30 cellular contexts compared by ENCODE assay signal in genomic region chr7:26029911-26030310, GRCh38.
"Had no signal": no experiment of that assay in that cellular context is flagged by ENCODE, and none has a peak within 500 bp of the region (broad histone marks: within the 10 kb centered on the region; RNA-seq: fewer than 3 reads in every experiment).

No MANE protein-coding gene starts in this region.

- H3K36me3 Mint-ChIP-seq: naive thymus-derived CD8-positive, alpha-beta T cell; natural killer cell treated with Interleukin-12 subunit alpha and Interleukin-12 subunit beta and Interleukin-15 and Interleukin-18, amount 100 ng/mL, for 72 hours; stimulated activated effector memory CD8-positive, alpha-beta T cell treated with anti-CD3 and anti-CD28 coated beads, Interleukin-12 subunit alpha, Interleukin-12 subunit beta, amount 100 ng/mL, for 72 hours; stimulated activated naive B cell treated with anti-CD40 and anti-IgM and Interleukin-4, amounts not matched to agents 10 μg/mL and 1 μg/mL and 100 μg/mL, for 72 hours had no signal

- H3K27ac Mint-ChIP-seq: naive thymus-derived CD8-positive, alpha-beta T cell; natural killer cell treated with Interleukin-12 subunit alpha and Interleukin-12 subunit beta and Interleukin-15 and Interleukin-18, amount 100 ng/mL, for 72 hours; nephron progenitor cell; progenitor cell of endocrine pancreas; stimulated activated effector memory CD8-positive, alpha-beta T cell treated with anti-CD3 and anti-CD28 coated beads, Interleukin-12 subunit alpha, Interleukin-12 subunit beta, amount 100 ng/mL, for 72 hours; stimulated activated naive B cell treated with anti-CD40 and anti-IgM and Interleukin-4, amounts not matched to agents 10 μg/mL and 1 μg/mL and 100 μg/mL, for 72 hours; stimulated activated naive CD8-positive, alpha-beta T cell treated with anti-CD3 and anti-CD28 coated beads, Interleukin-15, Interleukin-2, amounts not matched to agents 100 ng/mL and 50 ng/mL, for 24 hours had no signal

- H3K4me1 ChIP-seq: parathyroid adenoma, psoas muscle, spleen, stomach, thyroid gland, tibial nerve, vagina had no signal

- ATAC-seq: naive thymus-derived CD8-positive, alpha-beta T cell; natural killer cell treated with Interleukin-12 subunit alpha and Interleukin-12 subunit beta and Interleukin-15 and Interleukin-18, amount 100 ng/mL, for 72 hours; psoas muscle; right cardiac atrium; sciatic nerve; stimulated activated effector memory CD8-positive, alpha-beta T cell treated with anti-CD3 and anti-CD28 coated beads, Interleukin-12 subunit alpha, Interleukin-12 subunit beta, amount 100 ng/mL, for 72 hours; stimulated activated naive B cell treated with anti-CD40 and anti-IgM and Interleukin-4, amounts not matched to agents 10 μg/mL and 1 μg/mL and 100 μg/mL, for 72 hours had no signal

- H3K36me3 ChIP-seq: neutrophil, ovary, spleen, stomach, thoracic aorta, thyroid gland, tibial nerve, upper lobe of left lung, vagina had no signal

- DNase-seq: naive thymus-derived CD8-positive, alpha-beta T cell; nephron progenitor cell; nucleus accumbens; ovary; posterior cingulate gyrus; psoas muscle; right cardiac atrium; spleen; stimulated activated CD4-positive, alpha-beta T cell treated with anti-CD3 and anti-CD28 coated beads, Interleukin-12 subunit alpha, Interleukin-12 subunit beta, amount 100 ng/mL, for 4 hours; stimulated activated CD4-positive, alpha-beta T cell treated with anti-CD3 and anti-CD28 coated beads, Interleukin-1b, Interleukin-23, amount 100 ng/mL, for 48 hours; stimulated activated CD4-positive, alpha-beta T cell treated with anti-CD3 and anti-CD28 coated beads, Interleukin-4, amount 100 ng/mL, for 1 hour; stimulated activated naive B cell treated with anti-CD40 and anti-IgM and Interleukin-4, amounts not matched to agents 10 μg/mL and 1 μg/mL and 100 μg/mL, for 72 hours; stimulated activated naive CD4-positive, alpha-beta T cell treated with Interleukin-2 at 50 U/mL for 16 hours; stomach; thyroid gland; trophoblast cell; upper lobe of left lung had no signal

- H3K9me3 ChIP-seq: neutrophil, ovary, psoas muscle, spleen, stomach, thoracic aorta, thyroid gland, tibial nerve, upper lobe of left lung, vagina had no signal

- H3K27ac ChIP-seq: neutrophil, ovary, parathyroid adenoma, psoas muscle, skin epidermis, spleen, stomach, thoracic aorta, thyroid gland, tibial nerve, upper lobe of left lung, vagina had no signal

- H3K4me3 ChIP-seq: ovary, psoas muscle, skin epidermis, smooth muscle cell, spleen, stomach, thoracic aorta, thyroid gland, tibial nerve, upper lobe of left lung, vagina had no signal

- H3K4me1 Mint-ChIP-seq: naive thymus-derived CD8-positive, alpha-beta T cell; nephron progenitor cell; neural crest cell; stimulated activated naive B cell treated with anti-CD40 and anti-IgM and Interleukin-4, amounts not matched to agents 10 μg/mL and 1 μg/mL and 100 μg/mL, for 72 hours had no signal

- H3K27me3 ChIP-seq: ovary, spleen, stomach, thyroid gland, tibial nerve, upper lobe of left lung, vagina had no signal

- H3K9me3 Mint-ChIP-seq: naive thymus-derived CD8-positive, alpha-beta T cell; natural killer cell treated with Interleukin-12 subunit alpha and Interleukin-12 subunit beta and Interleukin-15 and Interleukin-18, amount 100 ng/mL, for 72 hours; nephron progenitor cell; neural crest cell; stimulated activated effector memory CD8-positive, alpha-beta T cell treated with anti-CD3 and anti-CD28 coated beads, Interleukin-12 subunit alpha, Interleukin-12 subunit beta, amount 100 ng/mL, for 72 hours; stimulated activated naive B cell treated with anti-CD40 and anti-IgM and Interleukin-4, amounts not matched to agents 10 μg/mL and 1 μg/mL and 100 μg/mL, for 72 hours; stimulated activated naive CD8-positive, alpha-beta T cell treated with anti-CD3 and anti-CD28 coated beads, Interleukin-15, Interleukin-2, amounts not matched to agents 100 ng/mL and 50 ng/mL, for 24 hours had no signal

- H3K4me3 Mint-ChIP-seq: naive thymus-derived CD8-positive, alpha-beta T cell; natural killer cell treated with Interleukin-12 subunit alpha and Interleukin-12 subunit beta and Interleukin-15 and Interleukin-18, amount 100 ng/mL, for 72 hours; nephron progenitor cell; neural crest cell; stimulated activated effector memory CD8-positive, alpha-beta T cell treated with anti-CD3 and anti-CD28 coated beads, Interleukin-12 subunit alpha, Interleukin-12 subunit beta, amount 100 ng/mL, for 72 hours; stimulated activated naive B cell treated with anti-CD40 and anti-IgM and Interleukin-4, amounts not matched to agents 10 μg/mL and 1 μg/mL and 100 μg/mL, for 72 hours; stimulated activated naive CD8-positive, alpha-beta T cell treated with anti-CD3 and anti-CD28 coated beads, Interleukin-15, Interleukin-2, amounts not matched to agents 100 ng/mL and 50 ng/mL, for 24 hours had no signal
